Comparison of ENCODE assay signal across 8 cellular contexts in genomic region chr4:156971168-156971601, GRCh38. TPM values are rescaled to one million over a fixed set of nuclear protein-coding genes. Genes with fewer than 3 reads are reported as not detected.
DNase-seq lines count a peak whose midpoint lies in the region; ATAC-seq and TF ChIP-seq lines count a peak whose summit lies in the region.

No MANE protein-coding gene starts in this region.

- H3K4me1 ChIP-seq in breast epithelium (peaks cover 0 to 8% of the 10 kb centered on the region in 2 donors), right lobe of liver (peaks cover 0 to 37% (median 10%) of the 10 kb centered on the region in 4 donors), thyroid gland (peaks cover 23 to 28% of the 10 kb centered on the region in 2 donors)

- TF ChIP-seq CTCF in AG04449 (IDR thresholded peaks at IDR 0.05; ENCODE audit: insufficient read depth, low read length, missing control alignments) (no peak), breast epithelium (IDR thresholded peaks at IDR 0.05) (no peak), right lobe of liver (IDR thresholded peaks at IDR 0.05) (no peak), thyroid gland (IDR thresholded peaks at IDR 0.05) (peak in 1 of 6 experiments; percentile 2)

- H3K9me3 ChIP-seq in breast epithelium, result no peaks in the 10 kb centered on the region
- no peaks in the 10 kb centered on the region for H3K9me3 ChIP-seq in right lobe of liver
- H3K9me3 ChIP-seq in thyroid gland, result no peaks in the 10 kb centered on the region

- ATAC-seq in HG02678 (IDR thresholded peaks at IDR 0.05; ENCODE audit: unreplicated experiment) (peak; percentile 10), right lobe of liver (peak; percentile 8 to 34 (median 12)), GM21423 (IDR thresholded peaks at IDR 0.05; ENCODE audit: unreplicated experiment) (no peak), HG02852 (IDR thresholded peaks at IDR 0.05; ENCODE audit: unreplicated experiment) (no peak)

- H3K27me3 ChIP-seq in breast epithelium, result no peaks in the 10 kb centered on the region
- no peaks in the 10 kb centered on the region for H3K27me3 ChIP-seq in right lobe of liver
- no peaks in the 10 kb centered on the region for H3K27me3 ChIP-seq in thyroid gland

- POLR2A ChIA-PET in AG04449 (lab: Yijun Ruan, JAX), result interaction anchor here (0.9 to 1.5 kb wide), 5 partner anchors 9 to 495 kb away, joined by 3 to 8 read pairs (median 6); no protein-coding TSS in a partner anchor

- TF ChIP-seq POLR2A in breast epithelium (IDR thresholded peaks at IDR 0.05) (no peak), right lobe of liver (IDR thresholded peaks at IDR 0.05) (no peak), thyroid gland (IDR thresholded peaks at IDR 0.05) (no peak)

- H3K4me3 ChIP-seq in AG04449 (ENCODE audit: low read depth, low read length) (peak overlapping the region; percentile 88), breast epithelium (peak overlapping the region; percentile 79 to 85 (median 80)), right lobe of liver (peak overlapping the region; percentile 62 to 67 (median 63)), thyroid gland (replicated peaks in 1 of 3) (peak overlapping the region; percentile 47 to 58 (median 54))

- H3K36me3 ChIP-seq in breast epithelium (no peaks in the 10 kb centered on the region), right lobe of liver (no peaks in the 10 kb centered on the region), thyroid gland (no peaks in the 10 kb centered on the region)

- intact Hi-C loops in breast epithelium (cut with DNase I; ENCODE audit: low total_unique reads) (no loop called here), right lobe of liver (cut with DNase I) (no loop called here), thyroid gland (cut with DNase I) (loop anchor here (10.0 kb wide), 1 partner anchor 74 kb away; no protein-coding TSS in a partner anchor)

- CTCF ChIA-PET in AG04449 (lab: Yijun Ruan, JAX), result interaction anchor here (0.8 to 7.2 kb wide), 10 partner anchors 11 to 496 kb away, joined by 3 to 64 read pairs (median 6); no protein-coding TSS in a partner anchor

- 0% methylated on average over 8 of the region's 44 CpGs for WGBS in right lobe of liver (ENCODE audit: insufficient coverage, low coverage, low lambda C conversion rate, missing lambda C conversion rate)
- 0% methylated on average over 15 to 28 of the region's 44 CpGs for WGBS in thyroid gland, 2 donors

- H3K27ac ChIP-seq in breast epithelium (peak overlapping the region; percentile 94 to 95), right lobe of liver (peak overlapping the region; percentile 74 to 94 (median 89)), thyroid gland (peak overlapping the region; percentile 85 to 95 (median 90))

- no peak for DNase-seq in AG04449 (ENCODE audit: low read depth, low spot score)
- no peak for DNase-seq in breast epithelium (ENCODE audit: low spot score in 2 of 2)
- DNase-seq in right lobe of liver, result peak; percentile 52 to 68 (median 62)
- peak; percentile 67 to 68 for DNase-seq in thyroid gland
- no peak for DNase-seq in foreskin melanocyte

RNA-seq across cellular contexts. Expression of gene PDGFC, which starts 0.4 kb away (rescaled TPM):
- total RNA-seq in breast epithelium, result 10 to 100 TPM; 32.4 to 59.7 (median 54.4) TPM
- total RNA-seq in right lobe of liver, result 10 to 100 TPM in 3 of 6 experiments, 1 to 10 TPM in 3; 6.6 to 19.0 (median 10.3) TPM
- 10 to 100 TPM; 28.9 to 34.6 (median 29.9) TPM for total RNA-seq in thyroid gland

Comparison
In these comparisons a context has a peak if more than half of its experiments do, and no peak if none do; other contexts are left out.
1. DNase-seq: peak in right lobe of liver (3 of 3) and thyroid gland (2 of 2); none in AG04449 (single experiment), breast epithelium (0 of 2) and foreskin melanocyte (single experiment).
2. ATAC-seq: peak in HG02678 (single experiment) and right lobe of liver (4 of 4); none in GM21423 (single experiment) and HG02852 (single experiment).
3. Peak in every context shown above with its lines, with median percentiles within 50 percentile points of each other: H3K4me3 ChIP-seq and H3K27ac ChIP-seq.